ENCODE assay signal across 2 cellular contexts in genomic region chr6:116106146-116106545, GRCh38.
TF ChIP-seq lines count a peak whose summit lies in the region.

No MANE protein-coding gene starts in this region.

TF ChIP-seq in liver, 16 proteins besides CTCF, POLR2A, EP300 and RAD21:
- TF ChIP-seq MAX (IDR thresholded peaks at IDR 0.05) (no peak), EGR1 (IDR thresholded peaks at IDR 0.05; ENCODE audit: low read depth in 2 of 2) (no peak), GABPA (IDR thresholded peaks at IDR 0.05 in 1 of 2, conservative IDR thresholded peaks at IDR 0.05 in 1 of 2) (no peak), NR2F2 (IDR thresholded peaks at IDR 0.05) (peak; percentile 37)

TF ChIP-seq in HepG2, 621 proteins besides CTCF, POLR2A, EP300 and RAD21:
- TF ChIP-seq FOXC1 (CRISPR knock-in tag; IDR thresholded peaks at IDR 0.05; ENCODE audit: borderline replicate concordance) (no peak), RBM22 (optimal IDR thresholded peaks at IDR 0.05; ENCODE audit: low read length) (no peak), RAD51 (IDR thresholded peaks at IDR 0.05; ENCODE audit: borderline replicate concordance) (no peak), PATZ1 (CRISPR knock-in tag; IDR thresholded peaks at IDR 0.05) (no peak), EHMT2 (IDR thresholded peaks at IDR 0.05; ENCODE audit: borderline replicate concordance, low read depth, low read length) (no peak), CERS6 (CRISPR knock-in tag; IDR thresholded peaks at IDR 0.05) (no peak), ZNF484 (CRISPR knock-in tag; IDR thresholded peaks at IDR 0.05; ENCODE audit: borderline replicate concordance, low read depth) (no peak), JDP2 (CRISPR knock-in tag; IDR thresholded peaks at IDR 0.05; ENCODE audit: borderline replicate concordance) (no peak), AKNA (CRISPR knock-in tag; IDR thresholded peaks at IDR 0.05; ENCODE audit: borderline replicate concordance) (no peak), ZNF816 (CRISPR knock-in tag; IDR thresholded peaks at IDR 0.05; ENCODE audit: borderline replicate concordance) (no peak), ZNF251 (CRISPR knock-in tag; IDR thresholded peaks at IDR 0.05) (no peak), SNAPC5 (CRISPR knock-in tag; IDR thresholded peaks at IDR 0.05; ENCODE audit: borderline replicate concordance) (no peak), ARNT2 (CRISPR knock-in tag; IDR thresholded peaks at IDR 0.05; ENCODE audit: low read depth) (no peak), WIZ (CRISPR knock-in tag; IDR thresholded peaks at IDR 0.05) (no peak), ISL2 (CRISPR knock-in tag; IDR thresholded peaks at IDR 0.05) (no peak), NFIC (IDR thresholded peaks at IDR 0.05; ENCODE audit: low read length) (no peak), U2AF2 (IDR thresholded peaks at IDR 0.05; ENCODE audit: low read depth, low read length) (no peak), ZNF530 (CRISPR knock-in tag; IDR thresholded peaks at IDR 0.05; ENCODE audit: low read depth) (no peak), ZNF678 (CRISPR knock-in tag; IDR thresholded peaks at IDR 0.05) (no peak), CHD4 (IDR thresholded peaks at IDR 0.05; ENCODE audit: borderline replicate concordance, low read length) (no peak)
